In genomic region chr2:42967959-42968674, GRCh38 we compare ENCODE assay signal across 10 cellular contexts.
DNase-seq lines count a peak whose midpoint lies in the region; TF ChIP-seq lines count a peak whose summit lies in the region.
"Had no signal": no experiment of that assay in that cellular context is flagged by ENCODE, and none has a peak within 500 bp of the region (broad histone marks: within the 10 kb centered on the region; RNA-seq: fewer than 3 reads in every experiment).

No MANE protein-coding gene starts in this region.

- DNase-seq in HL-60 (ENCODE audit: low read depth in 1 of 2, low spot score in 1 of 2) = no peak
- DNase-seq in brain microvascular endothelial cell = peak; percentile 73
- DNase-seq in mesenchymal stem cell = no peak
- no peak for DNase-seq in transverse colon
- no peak for DNase-seq in glomerular visceral epithelial cell (ENCODE audit: extremely low spot score)
- no peak for DNase-seq in Peyer's patch
- no peak for DNase-seq in DMS79 (lab: John Stamatoyannopoulos, UW)
- DNase-seq: activated T-cell treated with anti-CD3 and anti-CD28 coated beads, Interleukin-2, amount 50 U/mL, for 4 hours; stimulated activated naive B cell treated with anti-CD40 and anti-IgM and Interleukin-4, amounts not matched to agents 10 μg/mL and 1 μg/mL and 100 μg/mL, for 72 hours had no signal

- peak overlapping the region in 1 of 2 experiments; percentile 4 for H3K14ac ChIP-seq in mesenchymal stem cell (ENCODE audit: low read length in 2 of 2)

- peak overlapping the region; percentile 54 for H2BK15ac ChIP-seq in mesenchymal stem cell (ENCODE audit: low read depth, poor library complexity, severe bottlenecking)

- H3K9me3 ChIP-seq in mesenchymal stem cell (ENCODE audit: control insufficient read depth, low read length) = no peaks in the 10 kb centered on the region
- H3K9me3 ChIP-seq in transverse colon = no peaks in the 10 kb centered on the region
- H3K9me3 ChIP-seq in Peyer's patch = no peaks in the 10 kb centered on the region

- H4K8ac ChIP-seq in mesenchymal stem cell (ENCODE audit: low read length) = peak overlapping the region; percentile 53

- no peak for TF ChIP-seq CTCF in HL-60 (IDR thresholded peaks at IDR 0.05; ENCODE audit: insufficient read depth, low read length)
- no peak for TF ChIP-seq CTCF in brain microvascular endothelial cell (IDR thresholded peaks at IDR 0.05; ENCODE audit: low read depth, low read length, missing control alignments)
- TF ChIP-seq CTCF in transverse colon (IDR thresholded peaks at IDR 0.05) = no peak
- TF ChIP-seq CTCF in Peyer's patch (IDR thresholded peaks at IDR 0.05) = no peak

- peak overlapping the region; percentile 84 for H3K9ac ChIP-seq in mesenchymal stem cell (ENCODE audit: low read length)

- peak overlapping the region; percentile 77 for H2AK5ac ChIP-seq in mesenchymal stem cell (ENCODE audit: low read length, severe bottlenecking)

- intact Hi-C loops in transverse colon (cut with DNase I; ENCODE audit: low total_unique reads) = no loop called here

- H4K91ac ChIP-seq in mesenchymal stem cell (ENCODE audit: low read length) = peak overlapping the region; percentile 22

- TF ChIP-seq EP300 in transverse colon (IDR thresholded peaks at IDR 0.05; ENCODE audit: low read depth) = no peak

- H3K36me3 ChIP-seq in brain microvascular endothelial cell (replicated peaks) = no peaks in the 10 kb centered on the region
- no peaks in the 10 kb centered on the region for H3K36me3 ChIP-seq in mesenchymal stem cell (ENCODE audit: control insufficient read depth in 1 of 2, insufficient read depth in 2 of 2, low read depth in 1 of 2, low read length in 2 of 2)
- no peaks in the 10 kb centered on the region for H3K36me3 ChIP-seq in transverse colon
- no peaks in the 10 kb centered on the region for H3K36me3 ChIP-seq in Peyer's patch

- peak overlapping the region in 1 of 2 experiments; percentile 37 for H3K23ac ChIP-seq in mesenchymal stem cell (ENCODE audit: low read length in 2 of 2)

- no peak overlapping the region for H2BK5ac ChIP-seq in mesenchymal stem cell (ENCODE audit: low read depth, low read length, poor library complexity, severe bottlenecking)

- peak overlapping the region in 1 of 2 experiments; percentile 24 for H3K18ac ChIP-seq in mesenchymal stem cell (ENCODE audit: low read depth in 1 of 2, low read length in 2 of 2)

- no peak overlapping the region for H3K4me2 ChIP-seq in mesenchymal stem cell (ENCODE audit: low read length, poor library complexity, severe bottlenecking)

- H2AFZ ChIP-seq in mesenchymal stem cell (ENCODE audit: low read depth, low read length) = no peak overlapping the region

- peak overlapping the region; percentile 1 for H2BK120ac ChIP-seq in mesenchymal stem cell (ENCODE audit: low read depth, low read length)

- peak overlapping the region; percentile 1; the same call in 1 of the 2 replicates for H3K27ac ChIP-seq in HL-60 (replicated peaks)
- peak overlapping the region; percentile 51 for H3K27ac ChIP-seq in brain microvascular endothelial cell
- no peak overlapping the region for H3K27ac ChIP-seq in mesenchymal stem cell (ENCODE audit: low read length, poor library complexity, severe bottlenecking)
- peak overlapping the region; percentile 13 to 40 (median 31) for H3K27ac ChIP-seq in transverse colon
- peak overlapping the region in 1 of 4 donors; percentile 11 for H3K27ac ChIP-seq in Peyer's patch
- H3K27ac ChIP-seq: epithelial cell of prostate had no signal

- TF ChIP-seq POLR2A in transverse colon (IDR thresholded peaks at IDR 0.05) (no peak), Peyer's patch (IDR thresholded peaks at IDR 0.05) (no peak)

- peak overlapping the region; percentile 2 to 83 for H2BK12ac ChIP-seq in mesenchymal stem cell (ENCODE audit: low read length in 2 of 2)

- peaks cover 22% of the 10 kb centered on the region for H3K4me1 ChIP-seq in mesenchymal stem cell (ENCODE audit: control insufficient read depth, insufficient read depth, low read depth, low read length)
- H3K4me1 ChIP-seq in transverse colon = peaks cover 0 to 9% (median 0%) of the 10 kb centered on the region in 4 donors
- H3K4me1 ChIP-seq in Peyer's patch = no peaks in the 10 kb centered on the region

- 90% methylated on average over 15 of the region's 15 CpGs for WGBS in mesenchymal stem cell
- 79% methylated on average over 15 of the region's 15 CpGs; no CpG with 5 or more reads in 1 of the 2 donors for WGBS in transverse colon (ENCODE audit: low coverage in 1 of 2), 2 donors

- H3K79me1 ChIP-seq in mesenchymal stem cell (replicated peaks; ENCODE audit: low read length, poor library complexity, severe bottlenecking) = no peaks in the 10 kb centered on the region

- in situ Hi-C loops in brain microvascular endothelial cell (cut with HindIII; ENCODE audit: low pct_ligation_motif_present, low sequenced_read_pairs) (no loop called here), transverse colon (cut with MboI; ENCODE audit: low pct_ligation_motif_present in 1 of 4, low pct_unique_long_range_greater_than_20kb in 1 of 4, low sequenced_read_pairs in 3 of 4) (loop anchor here in 2 of 4 donors (10.0 to 25.0 kb wide), 2 partner anchors 267 to 519 kb away; no protein-coding TSS in a partner anchor)

- H3K27me3 ChIP-seq in HL-60 (ENCODE audit: insufficient read depth, poor library complexity, severe bottlenecking) (no peaks in the 10 kb centered on the region), brain microvascular endothelial cell (replicated peaks) (no peaks in the 10 kb centered on the region), mesenchymal stem cell (ENCODE audit: control insufficient read depth in 1 of 2, insufficient read depth in 1 of 2, low read length in 2 of 2) (peaks cover 0 to 1% of the 10 kb centered on the region in 2 experiments), transverse colon (no peaks in the 10 kb centered on the region), Peyer's patch (no peaks in the 10 kb centered on the region)

- no peak overlapping the region for H3K4me3 ChIP-seq in HL-60 (replicated peaks; ENCODE audit: insufficient read depth, low read length)
- H3K4me3 ChIP-seq in brain microvascular endothelial cell (ENCODE audit: low read depth, low read length) = no peak overlapping the region
- peak overlapping the region in 1 of 2 experiments; percentile 18 for H3K4me3 ChIP-seq in mesenchymal stem cell (ENCODE audit: insufficient read depth in 1 of 2, low read depth in 1 of 2, low read length in 2 of 2)
- no peak overlapping the region for H3K4me3 ChIP-seq in transverse colon
- no peak overlapping the region for H3K4me3 ChIP-seq in Peyer's patch

- H3K4ac ChIP-seq in mesenchymal stem cell (ENCODE audit: low read depth in 1 of 2, low read length in 2 of 2) = peak overlapping the region in 1 of 2 experiments; percentile 24
